8 cellular contexts compared by ENCODE assay signal in the genomic region with DNA sequence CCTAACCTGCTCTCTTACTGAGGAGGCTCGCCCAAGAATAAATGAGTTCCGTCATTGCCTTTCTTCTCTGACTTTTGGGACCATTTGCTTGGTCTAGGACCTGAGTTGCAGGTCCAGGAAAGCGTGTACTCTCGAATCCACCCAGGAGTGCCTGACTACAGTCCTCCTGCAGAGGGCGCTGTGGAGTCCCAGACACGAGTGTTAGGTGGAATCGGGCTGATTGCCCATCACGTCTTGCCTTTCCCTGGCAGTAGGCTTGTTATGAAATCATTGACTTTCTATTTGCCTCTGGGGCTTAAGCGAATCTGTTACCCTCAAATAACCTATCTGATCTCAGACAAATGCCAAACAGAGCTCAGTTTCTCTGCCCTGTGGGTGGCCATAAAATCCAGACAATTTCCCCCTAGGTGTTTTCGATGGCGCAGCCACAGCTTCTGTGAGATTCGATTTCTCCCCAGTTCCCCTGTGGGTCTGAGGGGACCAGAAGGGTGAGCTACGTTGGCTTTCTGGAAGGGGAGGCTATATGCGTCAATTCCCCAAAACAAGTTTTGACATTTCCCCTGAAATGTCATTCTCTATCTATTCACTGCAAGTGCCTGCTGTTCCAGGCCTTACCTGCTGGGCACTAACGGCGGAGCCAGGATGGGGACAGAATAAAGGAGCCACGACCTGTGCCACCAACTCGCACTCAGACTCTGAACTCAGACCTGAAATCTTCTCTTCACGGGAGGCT. TPM values are rescaled to one million over a fixed set of nuclear protein-coding genes. Genes with fewer than 3 reads are reported as not detected.
DNase-seq lines count a peak whose midpoint lies in the region; ATAC-seq, FAIRE-seq and TF ChIP-seq lines count a peak whose summit lies in the region.

A gene with protein sequence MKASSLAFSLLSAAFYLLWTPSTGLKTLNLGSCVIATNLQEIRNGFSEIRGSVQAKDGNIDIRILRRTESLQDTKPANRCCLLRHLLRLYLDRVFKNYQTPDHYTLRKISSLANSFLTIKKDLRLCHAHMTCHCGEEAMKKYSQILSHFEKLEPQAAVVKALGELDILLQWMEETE (plus strand): TSS at position 685 of the 733 bp plus-strand sequence. CDS start 230 bp downstream, outside the sequence.

- no peak within 1 kb of the TSS for H3K9ac ChIP-seq in endothelial cell of umbilical vein (replicated peaks; ENCODE audit: extremely low read depth, insufficient read depth, low read length)

- no peak within 1 kb of the TSS for H3K4me2 ChIP-seq in endothelial cell of umbilical vein (ENCODE audit: insufficient read depth, low read length)

- intact Hi-C loops in endothelial cell of umbilical vein (cut with micrococcal nuclease) = no loop called here

- H3K27ac ChIP-seq in endothelial cell of umbilical vein (ENCODE audit: insufficient read depth, low read depth, low read length) = no peak within 1 kb of the TSS

- no peaks in the 10 kb centered on the region for H3K9me3 ChIP-seq in endothelial cell of umbilical vein (replicated peaks; ENCODE audit: control insufficient read depth, insufficient read depth, low read length)

- no peak within 1 kb of the TSS for H2AFZ ChIP-seq in endothelial cell of umbilical vein (ENCODE audit: low read depth, low read length)

- TF ChIP-seq POLR2A in endothelial cell of umbilical vein (IDR thresholded peaks at IDR 0.05; ENCODE audit: low read depth, low read length) = no peak

- no TSS peak for BruUV-seq in endothelial cell of umbilical vein (replicated peaks; lab: Mats Ljungman, UMichigan)

- peak; percentile 64 for TF ChIP-seq CTCF in GM20000 (IDR thresholded peaks at IDR 0.05; ENCODE audit: extremely low read depth, missing control alignments)
- TF ChIP-seq CTCF in endothelial cell of umbilical vein (IDR thresholded peaks at IDR 0.05; ENCODE audit: extremely low read depth in 1 of 2, insufficient read depth in 1 of 2, low read depth in 1 of 2, low read length in 2 of 2) = peak; percentile 70 to 72

- H3K9me1 ChIP-seq in endothelial cell of umbilical vein (replicated peaks; ENCODE audit: control insufficient read depth, extremely low read depth, insufficient read depth, low read length) = no peaks in the 10 kb centered on the region

- no peak within 1 kb of the TSS for H3K4me3 ChIP-seq in endothelial cell of umbilical vein (replicated peaks in 1 of 3; ENCODE audit: insufficient read depth in 1 of 3, low read depth in 1 of 3, low read length in 3 of 3)

- H3K36me3 ChIP-seq in endothelial cell of umbilical vein (ENCODE audit: control insufficient read depth in 2 of 2, extremely low read depth in 1 of 2, insufficient read depth in 2 of 2, low read length in 2 of 2) = no peaks in the 10 kb centered on the region

- H3K27me3 ChIP-seq in endothelial cell of umbilical vein (ENCODE audit: control insufficient read depth in 2 of 2, insufficient read depth in 2 of 2, low read length in 2 of 2) = peaks cover 0 to 2% of the 10 kb centered on the region in 2 experiments

- H4K20me1 ChIP-seq in endothelial cell of umbilical vein (replicated peaks; ENCODE audit: control insufficient read depth, extremely low read depth, insufficient read depth, low read length) = no peaks in the 10 kb centered on the region

- peak; percentile 76 for DNase-seq in AG08395 (ENCODE audit: low spot score)
- peak; percentile 71 for DNase-seq in GM20000 (ENCODE audit: low spot score)
- peak; percentile 82 for DNase-seq in NCI-H69 (lab: John Stamatoyannopoulos, UW)
- DNase-seq in activated CD8-positive, alpha-beta memory T cell treated with anti-CD3 and anti-CD28 coated beads for 1 hour (ENCODE audit: extremely low read depth in 1 of 2, low read depth in 1 of 2) = peak; percentile 73 to 83
- peak; percentile 27 for DNase-seq in endothelial cell of umbilical vein (ENCODE audit: low read depth, low spot score)
- peak; percentile 78 for DNase-seq in myocyte (ENCODE audit: low read depth)
- peak; percentile 67 to 75 for DNase-seq in stimulated activated CD8-positive, alpha-beta memory T cell treated with anti-CD3 and anti-CD28 coated beads, Interleukin-7, amount 100 ng/mL, for 4 hours (ENCODE audit: low read depth in 2 of 2)

- dilution Hi-C loops in endothelial cell of umbilical vein (cut with MboI; ENCODE audit: extremely low pct_ligation_motif_present, low sequenced_read_pairs) = no loop called here

- no peaks in the 10 kb centered on the region for H3K79me2 ChIP-seq in endothelial cell of umbilical vein (ENCODE audit: control insufficient read depth, insufficient read depth, low read length)

- POLR2A ChIA-PET in endothelial cell of umbilical vein (lab: Charles Lee) = no interaction called here

- no peaks in the 10 kb centered on the region for H3K4me1 ChIP-seq in endothelial cell of umbilical vein (ENCODE audit: control insufficient read depth, extremely low read depth, insufficient read depth, low read length)

- FAIRE-seq in endothelial cell of umbilical vein (lab: Jason Lieb, UNC) = no peak

- no peak for ATAC-seq in HG03571 (IDR thresholded peaks at IDR 0.05; ENCODE audit: unreplicated experiment)

- CTCF ChIA-PET in endothelial cell of umbilical vein (lab: Charles Lee) = interaction anchor here (0.6 to 1.2 kb wide), 3 partner anchors 16 to 47 kb away, joined by 3 to 4 read pairs (median 3); no protein-coding TSS in a partner anchor

TF ChIP-seq in endothelial cell of umbilical vein, 7 proteins besides CTCF, POLR2A, EP300 and RAD21:
- TF ChIP-seq MYC (IDR thresholded peaks at IDR 0.05; ENCODE audit: low read depth, low read length) (no peak), POLR2AphosphoS5 (IDR thresholded peaks at IDR 0.05; ENCODE audit: insufficient read depth, low read depth, low read length) (no peak), GATA2 (IDR thresholded peaks at IDR 0.05; ENCODE audit: insufficient read depth, insufficient read length, low read depth, low read length) (no peak), EZH2 (IDR thresholded peaks at IDR 0.05; ENCODE audit: borderline replicate concordance, low read depth, low read length, severe bottlenecking) (no peak), FOS (IDR thresholded peaks at IDR 0.05; ENCODE audit: borderline replicate concordance, insufficient read depth, low read length) (no peak), JUN (IDR thresholded peaks at IDR 0.05; ENCODE audit: borderline replicate concordance, insufficient read depth, insufficient read length, low read depth) (no peak)
- TF ChIP-seq, protein P1, sequence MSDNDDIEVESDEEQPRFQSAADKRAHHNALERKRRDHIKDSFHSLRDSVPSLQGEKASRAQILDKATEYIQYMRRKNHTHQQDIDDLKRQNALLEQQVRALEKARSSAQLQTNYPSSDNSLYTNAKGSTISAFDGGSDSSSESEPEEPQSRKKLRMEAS (IDR thresholded peaks at IDR 0.05; ENCODE audit: insufficient read depth, insufficient read length) = no peak

RNA-seq across cellular contexts. Expression of the gene that starts here (rescaled TPM):
- total RNA-seq in endothelial cell of umbilical vein (not detected in 2 replicates), myocyte (not detected in 2 replicates)
- not detected in 2 replicates for polyA plus RNA-seq in endothelial cell of umbilical vein
- not detected in 2 replicates for polyA plus RNA-seq in endothelial cell of umbilical vein (2011; cell fraction: cytosol; rRNA removed)
- not detected in 2 replicates for polyA plus RNA-seq in endothelial cell of umbilical vein (2011; cell fraction: nucleus; rRNA removed)
- not detected in 2 replicates for polyA plus RNA-seq in endothelial cell of umbilical vein (2012)
- polyA minus RNA-seq in endothelial cell of umbilical vein = not detected in 2 replicates
- not detected for polyA minus RNA-seq in endothelial cell of umbilical vein (2011; cell fraction: cytosol; rRNA and poly(A)+ RNA removed)
- polyA minus RNA-seq in endothelial cell of umbilical vein (2011; cell fraction: nucleus; rRNA and poly(A)+ RNA removed) = not detected in 2 replicates
- polyA plus RNA-seq in myocyte (2012) = not detected

Comparison
In these comparisons a context has a peak if more than half of its experiments do, and no peak if none do; other contexts are left out.
1. Peak in DNase-seq in endothelial cell of umbilical vein; RNA of the gene not detected or under 1 TPM.
2. Peak in DNase-seq in myocyte; RNA of the gene not detected or under 1 TPM.
3. DNase-seq: peak in every context shown above with its lines; median percentile 82 in NCI-H69; 78 in activated CD8-positive, alpha-beta memory T cell treated with anti-CD3 and anti-CD28 coated beads for 1 hour; 78 in myocyte; 76 in AG08395; 71 in GM20000; 71 in stimulated activated CD8-positive, alpha-beta memory T cell treated with anti-CD3 and anti-CD28 coated beads, Interleukin-7, amount 100 ng/mL, for 4 hours; 27 in endothelial cell of umbilical vein.